23 cellular contexts compared by ENCODE assay signal in genomic region chr12:122795807-122796206, GRCh38.
"Had no signal": no experiment of that assay in that cellular context is flagged by ENCODE, and none has a peak within 500 bp of the region (broad histone marks: within the 10 kb centered on the region; RNA-seq: fewer than 3 reads in every experiment).

No MANE protein-coding gene starts in this region.

- DNase-seq: activated B cell treated with CpG ODN at 0.5 μM for 24 hours; activated CD4-positive, alpha-beta T cell treated with anti-CD3 and anti-CD28 coated beads, Interleukin-2, amount 50 U/mL, for 1 hour; activated naive CD8-positive, alpha-beta T cell treated with anti-CD3 and anti-CD28 coated beads, Interleukin-2, amount 50 U/mL, for 24 hours; activated T-cell treated with anti-CD3 and anti-CD28 coated beads for 4 hours; amygdala; central memory CD4-positive, alpha-beta T cell; foreskin fibroblast; heart right ventricle; kidney glomerular epithelial cell; left ventricle myocardium inferior; mucosa of descending colon; ovary; stimulated activated CD4-positive, alpha-beta T cell treated with anti-CD3 and anti-CD28 coated beads, Interleukin-15, amount 100 ng/mL, for 24 hours; stimulated activated CD4-positive, alpha-beta T cell treated with anti-CD3 and anti-CD28 coated beads, Interleukin-2, amount 100 ng/mL, for 24 hours; stimulated activated naive B cell treated with anti-CD40 and anti-IgM and Interleukin-4, amounts not matched to agents 10 μg/mL and 1 μg/mL and 100 μg/mL, for 72 hours; T-helper 1 cell; tibial artery had no signal

- H3K27ac ChIP-seq: breast epithelium, heart right ventricle, left ventricle myocardium inferior, ovary, right atrium auricular region, suprapubic skin, tibial artery had no signal

- H3K36me3 ChIP-seq: breast epithelium, heart right ventricle, left ventricle myocardium inferior, ovary, right atrium auricular region, suprapubic skin, tibial artery had no signal

- H3K4me3 ChIP-seq: breast epithelium, heart right ventricle, left ventricle myocardium inferior, lung, mucosa of descending colon, ovary, right atrium auricular region, suprapubic skin, tibial artery had no signal

- H3K4me1 ChIP-seq: breast epithelium, right atrium auricular region, suprapubic skin, tibial artery had no signal

- H3K9me3 ChIP-seq: breast epithelium, heart right ventricle, left ventricle myocardium inferior, mucosa of descending colon, ovary, right atrium auricular region, suprapubic skin, tibial artery had no signal

- H3K27me3 ChIP-seq: breast epithelium, heart right ventricle, ovary, right atrium auricular region, suprapubic skin, tibial artery had no signal

- ATAC-seq: activated naive CD8-positive, alpha-beta T cell treated with anti-CD3 and anti-CD28 coated beads, Interleukin-2, amount 50 U/mL, for 24 hours; esophagus mucosa; heart right ventricle; mucosa of descending colon; natural killer cell treated with Interleukin-12 subunit alpha and Interleukin-12 subunit beta and Interleukin-15 and Interleukin-18, amount 100 ng/mL, for 72 hours; stimulated activated naive B cell treated with anti-CD40 and anti-IgM and Interleukin-4, amounts not matched to agents 10 μg/mL and 1 μg/mL and 100 μg/mL, for 72 hours had no signal
